In the genomic region with DNA sequence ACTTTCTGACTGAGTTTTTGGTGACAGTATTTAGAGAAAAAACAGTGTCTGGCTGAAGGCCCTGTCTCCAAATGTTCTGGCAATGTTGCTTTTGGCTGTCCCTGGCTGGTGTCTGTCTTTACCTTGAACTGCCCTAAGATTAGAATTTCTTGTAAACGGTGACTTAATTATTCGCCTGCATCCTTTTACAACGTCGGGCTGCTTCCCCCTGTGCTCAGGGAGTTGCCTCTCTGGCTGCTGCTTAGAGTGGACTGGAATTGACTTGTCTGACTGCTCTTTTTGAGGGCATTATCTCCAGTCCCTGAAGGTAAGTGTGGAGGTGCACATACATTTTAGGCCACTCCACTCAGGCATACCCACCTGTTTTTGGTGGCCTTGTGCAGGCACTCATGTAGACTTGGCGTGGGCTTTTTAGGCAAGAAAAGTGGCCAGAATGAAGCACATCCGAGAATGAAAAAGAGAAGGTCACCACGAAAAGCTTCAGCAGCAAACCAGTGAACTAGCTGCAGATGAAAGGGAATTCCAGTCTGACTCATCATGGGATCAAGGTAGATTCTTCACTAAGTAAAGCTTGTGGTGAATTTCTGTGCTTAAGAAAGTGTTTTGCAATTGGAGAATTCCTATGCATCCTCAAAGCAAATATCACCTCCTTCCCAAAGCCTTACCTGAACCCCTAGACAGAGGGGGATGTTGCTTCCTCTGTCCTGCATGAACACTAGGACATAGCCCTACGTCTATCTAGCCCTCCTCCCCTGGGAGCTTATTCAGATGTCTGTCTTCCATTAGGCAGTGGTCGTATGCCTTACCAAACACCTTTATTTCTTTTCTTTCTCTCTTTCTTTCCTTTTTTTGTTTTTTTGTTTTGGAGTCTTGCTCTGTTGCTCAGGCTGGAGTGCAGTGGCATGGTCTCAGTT, we compare ENCODE assay signal across 12 cellular contexts.
DNase-seq lines count a peak whose midpoint lies in the region; ATAC-seq and TF ChIP-seq lines count a peak whose summit lies in the region.
"Had no signal": no experiment of that assay in that cellular context is flagged by ENCODE, and none has a peak within 500 bp of the region (broad histone marks: within the 10 kb centered on the region; RNA-seq: fewer than 3 reads in every experiment).

No MANE protein-coding gene starts in this region.

- H3K36me3 Mint-ChIP-seq in activated CD4-positive, alpha-beta T cell treated with anti-CD3 and anti-CD28 coated beads, Interleukin-2, amount 10 ng/mL, durations not matched to agents 24 days and 14 days (ENCODE audit: low read depth) = peaks cover 4% of the 10 kb centered on the region

- H3K27ac ChIP-seq in body of pancreas (no peak overlapping the region), rectal smooth muscle tissue (ENCODE audit: low read depth, low read length) (peak overlapping the region; percentile 10)
- H3K27ac ChIP-seq: 22Rv1 had no signal

- WGBS in body of pancreas, 2 donors = 56 to 63% methylated on average over 9 of the region's 9 CpGs

- H3K27me3 ChIP-seq in body of pancreas (no peaks in the 10 kb centered on the region), rectal smooth muscle tissue (ENCODE audit: control insufficient read depth, insufficient read depth, low read length) (no peaks in the 10 kb centered on the region)

- H3K4me1 ChIP-seq in body of pancreas (no peaks in the 10 kb centered on the region), rectal smooth muscle tissue (ENCODE audit: control insufficient read depth, insufficient read depth, low read length) (peaks cover 4% of the 10 kb centered on the region)

- H3K9ac ChIP-seq in rectal smooth muscle tissue (ENCODE audit: low read length) = no peak overlapping the region

- H3K4me1 Mint-ChIP-seq in activated CD4-positive, alpha-beta T cell treated with anti-CD3 and anti-CD28 coated beads, Interleukin-2, amount 10 ng/mL, durations not matched to agents 24 days and 14 days = peaks cover 48% of the 10 kb centered on the region

- H3K27ac Mint-ChIP-seq in activated CD4-positive, alpha-beta T cell treated with anti-CD3 and anti-CD28 coated beads, Interleukin-2, amount 10 ng/mL, durations not matched to agents 24 days and 14 days = no peak overlapping the region

- H3K9me3 ChIP-seq in body of pancreas = no peaks in the 10 kb centered on the region

- peaks cover 10% of the 10 kb centered on the region for H3K9me3 Mint-ChIP-seq in activated CD4-positive, alpha-beta T cell treated with anti-CD3 and anti-CD28 coated beads, Interleukin-2, amount 10 ng/mL, durations not matched to agents 24 days and 14 days

- peak; percentile 55 for DNase-seq in activated CD4-positive, alpha-beta T cell treated with anti-CD3 and anti-CD28 coated beads, Interleukin-2, amount 10 ng/mL, durations not matched to agents 24 days and 14 days
- no peak for DNase-seq in activated CD4-positive, alpha-beta T cell treated with anti-CD3 and anti-CD28 coated beads for 48 hours
- no peak for DNase-seq in body of pancreas
- no peak for DNase-seq in stimulated activated CD4-positive, alpha-beta T cell treated with anti-CD3 and anti-CD28 coated beads, Interleukin-2, amount 100 ng/mL, for 24 hours
- no peak for DNase-seq in medulla oblongata (ENCODE audit: extremely low spot score)
- no peak for DNase-seq in epidermal melanocyte (ENCODE audit: insufficient read length, low spot score)
- DNase-seq: stimulated activated CD4-positive, alpha-beta T cell treated with anti-CD3 and anti-CD28 coated beads, Interleukin-4, amount 100 ng/mL, for 24 hours; T-helper 9 cell had no signal

- TF ChIP-seq POLR2A in body of pancreas (IDR thresholded peaks at IDR 0.05) = no peak

- ATAC-seq in HG03108 (IDR thresholded peaks at IDR 0.05; ENCODE audit: unreplicated experiment) = peak; percentile 60
- peak; percentile 27 for ATAC-seq in body of pancreas

- intact Hi-C loops in activated CD4-positive, alpha-beta T cell treated with anti-CD3 and anti-CD28 coated beads, Interleukin-2, amount 10 ng/mL, durations not matched to agents 24 days and 14 days (cut with micrococcal nuclease) = loop anchor here (2.0 kb wide), 1 partner anchor 14 kb away; no protein-coding TSS in a partner anchor
- intact Hi-C loops in body of pancreas (cut with DNase I) = no loop called here

- TF ChIP-seq CTCF in body of pancreas (IDR thresholded peaks at IDR 0.05) = no peak

- no peak overlapping the region for H3K4me3 ChIP-seq in body of pancreas
- H3K4me3 ChIP-seq in rectal smooth muscle tissue (ENCODE audit: low read length) = no peak overlapping the region
- H3K4me3 ChIP-seq: lung had no signal

- H3K36me3 ChIP-seq in body of pancreas (replicated peaks in 1 of 2; ENCODE audit: insufficient read depth in 1 of 2, low read depth in 2 of 2) = no peaks in the 10 kb centered on the region
- no peaks in the 10 kb centered on the region for H3K36me3 ChIP-seq in rectal smooth muscle tissue (ENCODE audit: control insufficient read depth, insufficient read depth, low read length)

- no peak overlapping the region for H3K4me3 Mint-ChIP-seq in activated CD4-positive, alpha-beta T cell treated with anti-CD3 and anti-CD28 coated beads, Interleukin-2, amount 10 ng/mL, durations not matched to agents 24 days and 14 days

- H3K27me3 Mint-ChIP-seq in activated CD4-positive, alpha-beta T cell treated with anti-CD3 and anti-CD28 coated beads, Interleukin-2, amount 10 ng/mL, durations not matched to agents 24 days and 14 days = no peaks in the 10 kb centered on the region
